In genomic region chr5:5182508-5183191, GRCh38 we compare ENCODE assay signal across 20 cellular contexts. TPM values are rescaled to one million over a fixed set of nuclear protein-coding genes. Genes with fewer than 3 reads are reported as not detected.
A peak's percentile ranks its signal among the peaks of the same experiment; 100 is the strongest.
DNase-seq lines count a peak whose midpoint lies in the region; ATAC-seq and TF ChIP-seq lines count a peak whose summit lies in the region.
"Had no signal": no experiment of that assay in that cellular context is flagged by ENCODE, and none has a peak within 500 bp of the region (broad histone marks: within the 10 kb centered on the region; RNA-seq: fewer than 3 reads in every experiment).

No MANE protein-coding gene starts in this region.

- peaks cover 18% of the 10 kb centered on the region for H3K27me3 Mint-ChIP-seq in activated CD8-positive, alpha-beta T cell treated with anti-CD3 and anti-CD28 coated beads for 36 hours
- peaks cover 10% of the 10 kb centered on the region for H3K27me3 Mint-ChIP-seq in activated CD8-positive, alpha-beta T cell treated with anti-CD3 and anti-CD28 coated beads, Interleukin-2, amount 10 ng/mL, durations not matched to agents 7 days and 5 days (ENCODE audit: low read depth)
- H3K27me3 Mint-ChIP-seq in chondrocyte (ENCODE audit: low read depth) (no peaks in the 10 kb centered on the region), type B pancreatic cell (peaks cover 10% of the 10 kb centered on the region)

- peaks cover 6% of the 10 kb centered on the region for H3K4me1 Mint-ChIP-seq in activated CD8-positive, alpha-beta T cell treated with anti-CD3 and anti-CD28 coated beads for 36 hours (ENCODE audit: low read depth)
- H3K4me1 Mint-ChIP-seq in activated CD8-positive, alpha-beta T cell treated with anti-CD3 and anti-CD28 coated beads, Interleukin-2, amount 10 ng/mL, durations not matched to agents 7 days and 5 days (ENCODE audit: low read depth), result peaks cover 4% of the 10 kb centered on the region
- H3K4me1 Mint-ChIP-seq in chondrocyte (ENCODE audit: low read depth) (peaks cover 54% of the 10 kb centered on the region), type B pancreatic cell (ENCODE audit: unreplicated experiment) (peaks cover 36% of the 10 kb centered on the region)

- intact Hi-C loops in activated CD8-positive, alpha-beta T cell treated with anti-CD3 and anti-CD28 coated beads for 36 hours (cut with micrococcal nuclease), result no loop called here
- intact Hi-C loops in lower leg skin (cut with DNase I; ENCODE audit: low total_unique reads), result no loop called here

- H3K27me3 ChIP-seq in iPS-20b (ENCODE audit: insufficient read depth, low read length), result 0 out of 2 replicates have a peak, but pooled peaks cover 10% of the 10 kb centered on the region

- TF ChIP-seq CTCF in activated CD8-positive, alpha-beta T cell treated with anti-CD3 and anti-CD28 coated beads for 36 hours (IDR thresholded peaks at IDR 0.05), result no peak
- TF ChIP-seq CTCF in chondrocyte (IDR thresholded peaks at IDR 0.05) (no peak), GM13976 (IDR thresholded peaks at IDR 0.05; ENCODE audit: borderline replicate concordance, control extremely low read depth, extremely low read depth, insufficient read depth, missing control alignments) (no peak), lower leg skin (IDR thresholded peaks at IDR 0.05) (no peak), type B pancreatic cell (conservative IDR thresholded peaks at IDR 0.05) (no peak)

- H3K9ac ChIP-seq in iPS-20b (ENCODE audit: low read depth, low read length), result peak overlapping the region; percentile 51; the same call in 1 of the 2 replicates
- H3K9ac ChIP-seq: SK-N-SH had no signal

- WGBS in lower leg skin, 2 donors, result 58 to 61% methylated on average over 5 of the region's 5 CpGs

- no peaks in the 10 kb centered on the region for H3K9me3 ChIP-seq in iPS-20b (ENCODE audit: insufficient read depth, low read depth, low read length)
- H3K9me3 ChIP-seq: SK-N-SH had no signal

- in situ Hi-C loops in GM13976 (cut with MboI; ENCODE audit: low sequenced_read_pairs, unreplicated experiment), result no loop called here

- H3K4me3 Mint-ChIP-seq in activated CD8-positive, alpha-beta T cell treated with anti-CD3 and anti-CD28 coated beads for 36 hours, result no peak overlapping the region
- H3K4me3 Mint-ChIP-seq in activated CD8-positive, alpha-beta T cell treated with anti-CD3 and anti-CD28 coated beads, Interleukin-2, amount 10 ng/mL, durations not matched to agents 7 days and 5 days, result no peak overlapping the region
- H3K4me3 Mint-ChIP-seq in chondrocyte (ENCODE audit: unreplicated experiment) (no peak overlapping the region), type B pancreatic cell (no peak overlapping the region)
- H3K4me3 Mint-ChIP-seq: CD8-positive, alpha-beta memory T cell had no signal

- H3K9me3 Mint-ChIP-seq in activated CD8-positive, alpha-beta T cell treated with anti-CD3 and anti-CD28 coated beads for 36 hours, result no peaks in the 10 kb centered on the region
- no peaks in the 10 kb centered on the region for H3K9me3 Mint-ChIP-seq in activated CD8-positive, alpha-beta T cell treated with anti-CD3 and anti-CD28 coated beads, Interleukin-2, amount 10 ng/mL, durations not matched to agents 7 days and 5 days (ENCODE audit: insufficient read depth)
- H3K9me3 Mint-ChIP-seq in chondrocyte (ENCODE audit: low read depth) (no peaks in the 10 kb centered on the region), type B pancreatic cell (no peaks in the 10 kb centered on the region)

- H3K36me3 ChIP-seq in iPS-20b (ENCODE audit: insufficient read depth, low read depth, low read length), result no peaks in the 10 kb centered on the region

- H3K4me1 ChIP-seq in iPS-20b (ENCODE audit: insufficient read depth, low read length), result peaks cover 59% of the 10 kb centered on the region

- H3K27ac Mint-ChIP-seq in activated CD8-positive, alpha-beta T cell treated with anti-CD3 and anti-CD28 coated beads for 36 hours, result no peak overlapping the region
- H3K27ac Mint-ChIP-seq in activated CD8-positive, alpha-beta T cell treated with anti-CD3 and anti-CD28 coated beads, Interleukin-2, amount 10 ng/mL, durations not matched to agents 7 days and 5 days, result no peak overlapping the region
- peak overlapping the region; percentile 30 for H3K27ac Mint-ChIP-seq in chondrocyte (ENCODE audit: unreplicated experiment)
- H3K27ac Mint-ChIP-seq in type B pancreatic cell, result no peak overlapping the region

- DNase-seq in activated CD8-positive, alpha-beta T cell treated with anti-CD3 and anti-CD28 coated beads for 36 hours, result no peak
- DNase-seq in activated CD8-positive, alpha-beta T cell treated with anti-CD3 and anti-CD28 coated beads, Interleukin-2, amount 10 ng/mL, durations not matched to agents 7 days and 5 days, result no peak
- DNase-seq in chondrocyte (ENCODE audit: low spot score), result no peak
- DNase-seq in GM13976 (ENCODE audit: low spot score), result no peak
- no peak for DNase-seq in lower leg skin (ENCODE audit: low spot score in 2 of 2)
- no peak for DNase-seq in NCI-H146 treated with DMSO at 0.1 percent for 48 hours (lab: John Stamatoyannopoulos, UW; ENCODE audit: unreplicated experiment)
- no peak for DNase-seq in type B pancreatic cell (ENCODE audit: extremely low spot score, unreplicated experiment)
- DNase-seq: CD8-positive, alpha-beta memory T cell; HCEC 1CT; KG1; NCI-H1048; NCI-H146; NCI-H345; NCI-H69; NK-92 treated with Interleukin-12 subunit alpha and Interleukin-12 subunit beta, amount 100 ng/mL, for 24 hours; PC-9; SK-N-SH had no signal

- H3K27ac ChIP-seq in iPS-20b (ENCODE audit: low read length), result peak overlapping the region; percentile 58
- H3K27ac ChIP-seq: 22Rv1, PC-9 had no signal

- POLR2A ChIA-PET in activated CD8-positive, alpha-beta T cell treated with anti-CD3 and anti-CD28 coated beads for 36 hours (lab: Charles Lee), result no interaction called here
- POLR2A ChIA-PET in activated CD8-positive, alpha-beta T cell treated with anti-CD3 and anti-CD28 coated beads, Interleukin-2, amount 10 ng/mL, durations not matched to agents 7 days and 5 days (lab: Charles Lee), result no interaction called here

- H3K36me3 Mint-ChIP-seq in activated CD8-positive, alpha-beta T cell treated with anti-CD3 and anti-CD28 coated beads for 36 hours (ENCODE audit: low read depth), result no peaks in the 10 kb centered on the region
- H3K36me3 Mint-ChIP-seq in activated CD8-positive, alpha-beta T cell treated with anti-CD3 and anti-CD28 coated beads, Interleukin-2, amount 10 ng/mL, durations not matched to agents 7 days and 5 days (ENCODE audit: low read depth), result no peaks in the 10 kb centered on the region
- peaks cover 2% of the 10 kb centered on the region for H3K36me3 Mint-ChIP-seq in chondrocyte (ENCODE audit: low read depth)
- H3K36me3 Mint-ChIP-seq in type B pancreatic cell, result no peaks in the 10 kb centered on the region
- H3K36me3 Mint-ChIP-seq: CD8-positive, alpha-beta memory T cell had no signal

- no peak for TF ChIP-seq POLR2A in lower leg skin (IDR thresholded peaks at IDR 0.05)

- H3K4me3 ChIP-seq in iPS-20b (ENCODE audit: low read length), result peak overlapping the region; percentile 45; the same call in 1 of the 2 replicates
- no peak overlapping the region for H3K4me3 ChIP-seq in lower leg skin (ENCODE audit: low read depth, poor library complexity, severe bottlenecking)
- H3K4me3 ChIP-seq: PC-9 had no signal

- CTCF ChIA-PET in activated CD8-positive, alpha-beta T cell treated with anti-CD3 and anti-CD28 coated beads for 36 hours (lab: Charles Lee), result no interaction called here
- CTCF ChIA-PET in activated CD8-positive, alpha-beta T cell treated with anti-CD3 and anti-CD28 coated beads, Interleukin-2, amount 10 ng/mL, durations not matched to agents 7 days and 5 days (lab: Charles Lee), result no interaction called here

- ATAC-seq in activated CD8-positive, alpha-beta T cell treated with anti-CD3 and anti-CD28 coated beads for 36 hours, result peak; percentile 61
- no peak for ATAC-seq in activated CD8-positive, alpha-beta T cell treated with anti-CD3 and anti-CD28 coated beads, Interleukin-2, amount 10 ng/mL, durations not matched to agents 7 days and 5 days
- ATAC-seq: Right ventricle myocardium inferior had no signal

RNA-seq across cellular contexts. Expression of gene ADAMTS16, which starts 42.5 kb away (rescaled TPM):
- not detected for total RNA-seq in activated CD8-positive, alpha-beta T cell treated with anti-CD3 and anti-CD28 coated beads for 36 hours
- total RNA-seq in activated CD8-positive, alpha-beta T cell treated with anti-CD3 and anti-CD28 coated beads, Interleukin-2, amount 10 ng/mL, durations not matched to agents 7 days and 5 days, result not detected
- total RNA-seq in chondrocyte (6.5 to 12.8 TPM (median 12.5 TPM) in 3 replicates), lower leg skin (under 1 TPM in 1 of 4 donors, not detected in 3; 0.55 TPM), type B pancreatic cell (ENCODE audit: low replicate concordance) (2.0 and 23.3 TPM in 2 replicates)
- total RNA-seq: CD8-positive, alpha-beta memory T cell; Right ventricle myocardium inferior had no signal
